13 cellular contexts compared by ENCODE assay signal in genomic region chr14:95741051-95741490, GRCh38. TPM values are rescaled to one million over a fixed set of nuclear protein-coding genes. Genes with fewer than 3 reads are reported as not detected.
A peak's percentile ranks its signal among the peaks of the same experiment; 100 is the strongest.
DNase-seq lines count a peak whose midpoint lies in the region; ATAC-seq and TF ChIP-seq lines count a peak whose summit lies in the region.
"Had no signal": no experiment of that assay in that cellular context is flagged by ENCODE, and none has a peak within 500 bp of the region (broad histone marks: within the 10 kb centered on the region; RNA-seq: fewer than 3 reads in every experiment).

No MANE protein-coding gene starts in this region.

- intact Hi-C loops in vagina (cut with DNase I) = no loop called here

- no peak overlapping the region for H3K27ac ChIP-seq in vagina
- H3K27ac ChIP-seq: uterus had no signal

- DNase-seq in SIG-M5 treated with dmso at 0.1 percent for 504 hours (lab: John Stamatoyannopoulos, UW; ENCODE audit: unreplicated experiment) = peak; percentile 72
- no peak for DNase-seq in SIG-M5 (lab: John Stamatoyannopoulos, UW)
- peak; percentile 89 for DNase-seq in NCI-H2107 (lab: John Stamatoyannopoulos, UW)
- peak; percentile 76 to 98 for DNase-seq in T47D (ENCODE audit: low read depth in 1 of 2, low spot score in 1 of 2)
- peak; percentile 52 to 64 for DNase-seq in vagina (ENCODE audit: extremely low spot score in 2 of 2)
- no peak for DNase-seq in stimulated activated CD8-positive, alpha-beta memory T cell treated with anti-CD3 and anti-CD28 coated beads, Interleukin-4, amount 100 ng/mL, for 48 hours
- DNase-seq in GM13976 (ENCODE audit: low spot score) = no peak
- DNase-seq: KG1, mesendoderm, uterus had no signal

- ATAC-seq in GM21360 (IDR thresholded peaks at IDR 0.05; ENCODE audit: unreplicated experiment) = no peak
- ATAC-seq: activated T-helper 17 cell treated with anti-CD3 and anti-CD28 coated beads, Interleukin-2, amount 50 U/mL, for 72 hours had no signal

- no peaks in the 10 kb centered on the region for H3K36me3 ChIP-seq in vagina
- H3K36me3 ChIP-seq: uterus had no signal

- no peaks in the 10 kb centered on the region for H3K4me1 ChIP-seq in vagina
- H3K4me1 ChIP-seq: uterus had no signal

- no peak overlapping the region for H3K4me3 ChIP-seq in vagina
- H3K4me3 ChIP-seq: uterus had no signal

- TF ChIP-seq CTCF in vagina (IDR thresholded peaks at IDR 0.05) (no peak), GM13976 (IDR thresholded peaks at IDR 0.05; ENCODE audit: borderline replicate concordance, control extremely low read depth, extremely low read depth, insufficient read depth, missing control alignments) (no peak)

- no peaks in the 10 kb centered on the region for H3K27me3 ChIP-seq in vagina
- H3K27me3 ChIP-seq: uterus had no signal

- no peaks in the 10 kb centered on the region for H3K9me3 ChIP-seq in vagina
- H3K9me3 ChIP-seq: uterus had no signal

- in situ Hi-C loops in T47D (cut with HindIII; ENCODE audit: low pct_unique_long_range_greater_than_20kb, low sequenced_read_pairs) = no loop called here
- in situ Hi-C loops in GM13976 (cut with MboI; ENCODE audit: low sequenced_read_pairs, unreplicated experiment) = no loop called here

- TF ChIP-seq POLR2A in vagina (IDR thresholded peaks at IDR 0.05) = no peak

RNA-seq across cellular contexts. Expression of gene TCL1A, which starts 27.1 kb away (rescaled TPM):
- not detected for total RNA-seq in vagina
- total RNA-seq: activated T-helper 17 cell treated with anti-CD3 and anti-CD28 coated beads, Interleukin-2, amount 50 U/mL, for 72 hours; osteoblast had no signal

RNA-seq across cellular contexts. Expression of gene TCL1B, which starts 54.8 kb away (rescaled TPM):
- total RNA-seq in vagina = not detected
- total RNA-seq: activated T-helper 17 cell treated with anti-CD3 and anti-CD28 coated beads, Interleukin-2, amount 50 U/mL, for 72 hours; osteoblast had no signal

Comparison
In these comparisons a context has a peak if more than half of its experiments do, and no peak if none do; other contexts are left out.
1. DNase-seq: peak in SIG-M5 treated with dmso at 0.1 percent for 504 hours (single experiment), NCI-H2107 (single experiment), T47D (2 of 2) and vagina (2 of 2); none in SIG-M5 (single experiment), stimulated activated CD8-positive, alpha-beta memory T cell treated with anti-CD3 and anti-CD28 coated beads, Interleukin-4, amount 100 ng/mL, for 48 hours (single experiment) and GM13976 (single experiment).